In genomic region chr1:227766653-227767277, GRCh38 we compare ENCODE assay signal across 18 cellular contexts. TPM values are rescaled to one million over a fixed set of nuclear protein-coding genes. Genes with fewer than 3 reads are reported as not detected.
A peak's percentile ranks its signal among the peaks of the same experiment; 100 is the strongest.
DNase-seq lines count a peak whose midpoint lies in the region; ATAC-seq and TF ChIP-seq lines count a peak whose summit lies in the region.
"Had no signal": no experiment of that assay in that cellular context is flagged by ENCODE, and none has a peak within 500 bp of the region (broad histone marks: within the 10 kb centered on the region; RNA-seq: fewer than 3 reads in every experiment).

No MANE protein-coding gene starts in this region.

- H3K27ac ChIP-seq in heart right ventricle (peak overlapping the region in 1 of 10 donors; percentile 41), upper lobe of right lung (peak overlapping the region; percentile 13)
- H3K27ac ChIP-seq: brain microvascular endothelial cell, suprapubic skin, WERI-Rb-1 had no signal

- 78% methylated on average over 19 of the region's 19 CpGs for WGBS in heart right ventricle, 2 donors

- H3K36me3 ChIP-seq in heart right ventricle = peaks cover 0 to 79% (median 36%) of the 10 kb centered on the region in 9 donors
- peaks cover 11% of the 10 kb centered on the region for H3K36me3 ChIP-seq in upper lobe of right lung
- H3K36me3 ChIP-seq: WERI-Rb-1 had no signal

- H3K4me3 ChIP-seq in heart right ventricle (peak overlapping the region in 1 of 10 donors; percentile 14), upper lobe of right lung (no peak overlapping the region)
- H3K4me3 ChIP-seq: suprapubic skin had no signal

- peak; percentile 28 for DNase-seq in DMS79 treated with DMSO at 0.1 percent for 48 hours (lab: John Stamatoyannopoulos, UW)
- DNase-seq in DMS79 (lab: John Stamatoyannopoulos, UW) = no peak
- DNase-seq in Right ventricle myocardium superior = peak; percentile 35
- no peak for DNase-seq in heart right ventricle
- no peak for DNase-seq in activated naive CD8-positive, alpha-beta T cell treated with anti-CD3 and anti-CD28 coated beads, Interleukin-2, amount 50 U/mL, for 24 hours
- peak; percentile 52 for DNase-seq in upper lobe of right lung
- DNase-seq in SW 1271 (lab: John Stamatoyannopoulos, UW) = no peak
- DNase-seq: brain microvascular endothelial cell, WERI-Rb-1 had no signal

- no peaks in the 10 kb centered on the region for H3K9me3 Mint-ChIP-seq in activated naive CD8-positive, alpha-beta T cell treated with anti-CD3 and anti-CD28 coated beads, Interleukin-2, amount 50 U/mL, for 24 hours

- peaks cover 54% of the 10 kb centered on the region for H3K4me1 Mint-ChIP-seq in activated naive CD8-positive, alpha-beta T cell treated with anti-CD3 and anti-CD28 coated beads, Interleukin-2, amount 50 U/mL, for 24 hours

- intact Hi-C loops in Right ventricle myocardium superior (cut with DNase I) (no loop called here), heart right ventricle (cut with DNase I) (loop anchor here in 2 of 10 donors (10.0 kb wide), 1 partner anchor 282 kb away; no protein-coding TSS in a partner anchor), upper lobe of right lung (cut with DNase I) (no loop called here)

- TF ChIP-seq CTCF in heart right ventricle (IDR thresholded peaks at IDR 0.05) = no peak
- TF ChIP-seq CTCF in upper lobe of right lung (IDR thresholded peaks at IDR 0.05) = no peak

- H3K4me1 ChIP-seq in heart right ventricle (peaks cover 11 to 48% (median 27%) of the 10 kb centered on the region in 9 donors), upper lobe of right lung (peaks cover 21% of the 10 kb centered on the region)

- H3K36me3 Mint-ChIP-seq in activated naive CD8-positive, alpha-beta T cell treated with anti-CD3 and anti-CD28 coated beads, Interleukin-2, amount 50 U/mL, for 24 hours (ENCODE audit: low read depth) = peaks cover 18% of the 10 kb centered on the region

- H3K27me3 ChIP-seq in heart right ventricle = no peaks in the 10 kb centered on the region
- H3K27me3 ChIP-seq in upper lobe of right lung = no peaks in the 10 kb centered on the region
- H3K27me3 ChIP-seq: brain microvascular endothelial cell, suprapubic skin had no signal

- no peaks in the 10 kb centered on the region for H3K27me3 Mint-ChIP-seq in activated naive CD8-positive, alpha-beta T cell treated with anti-CD3 and anti-CD28 coated beads, Interleukin-2, amount 50 U/mL, for 24 hours

- H3K4me3 Mint-ChIP-seq in activated naive CD8-positive, alpha-beta T cell treated with anti-CD3 and anti-CD28 coated beads, Interleukin-2, amount 50 U/mL, for 24 hours = peak overlapping the region; percentile 8

- ATAC-seq in Right ventricle myocardium superior (ENCODE audit: poor library complexity) = no peak
- no peak for ATAC-seq in heart right ventricle
- no peak for ATAC-seq in activated naive CD8-positive, alpha-beta T cell treated with anti-CD3 and anti-CD28 coated beads, Interleukin-2, amount 50 U/mL, for 24 hours
- no peak for ATAC-seq in upper lobe of right lung
- no peak for ATAC-seq in HG02763 (IDR thresholded peaks at IDR 0.05; ENCODE audit: unreplicated experiment)
- ATAC-seq: HCT116 had no signal

- no peak overlapping the region for H3K27ac Mint-ChIP-seq in activated naive CD8-positive, alpha-beta T cell treated with anti-CD3 and anti-CD28 coated beads, Interleukin-2, amount 50 U/mL, for 24 hours

- no peaks in the 10 kb centered on the region for H3K9me3 ChIP-seq in heart right ventricle
- no peaks in the 10 kb centered on the region for H3K9me3 ChIP-seq in upper lobe of right lung
- H3K9me3 ChIP-seq: suprapubic skin had no signal

RNA-seq across cellular contexts. Expression of gene SNAP47, which starts 31.5 kb away (rescaled TPM):
- total RNA-seq in Right ventricle myocardium superior (23.6 TPM), heart right ventricle (100 to 1,000 TPM in 1 of 10 donors, 10 to 100 TPM in 9; 23.2 to 102 (median 65.4) TPM), upper lobe of right lung (27.7 TPM)
- 10 to 100 TPM; 18.4 to 22.9 TPM for polyA plus RNA-seq in heart right ventricle

RNA-seq across cellular contexts. Expression of gene JMJD4, which starts 31.7 kb away (rescaled TPM):
- total RNA-seq in Right ventricle myocardium superior (6.6 TPM), heart right ventricle (10 to 100 TPM in 5 of 10 donors, 1 to 10 TPM in 5; 7.6 to 13.4 (median 9.9) TPM), upper lobe of right lung (15.1 TPM)
- 10 to 100 TPM; 10.4 to 13.0 TPM for polyA plus RNA-seq in heart right ventricle

RNA-seq across cellular contexts. Expression of gene PRSS38, which starts 48.7 kb away (rescaled TPM):
- total RNA-seq in Right ventricle myocardium superior = not detected
- not detected for total RNA-seq in heart right ventricle
- not detected for polyA plus RNA-seq in heart right ventricle
- not detected for total RNA-seq in upper lobe of right lung
- total RNA-seq: A172, M059J, mesenteric fat pad, osteocyte, SK-MEL-5, skeletal muscle tissue, suprapubic skin had no signal

Comparison
In these comparisons a context has a peak if more than half of its experiments do, and no peak if none do; other contexts are left out.
1. DNase-seq: peak in DMS79 treated with DMSO at 0.1 percent for 48 hours (single experiment), Right ventricle myocardium superior (single experiment) and upper lobe of right lung (single experiment); none in DMS79 (single experiment), heart right ventricle (0 of 2), activated naive CD8-positive, alpha-beta T cell treated with anti-CD3 and anti-CD28 coated beads, Interleukin-2, amount 50 U/mL, for 24 hours (single experiment) and SW 1271 (0 of 2).